14 cellular contexts compared by ENCODE assay signal in the genomic region with DNA sequence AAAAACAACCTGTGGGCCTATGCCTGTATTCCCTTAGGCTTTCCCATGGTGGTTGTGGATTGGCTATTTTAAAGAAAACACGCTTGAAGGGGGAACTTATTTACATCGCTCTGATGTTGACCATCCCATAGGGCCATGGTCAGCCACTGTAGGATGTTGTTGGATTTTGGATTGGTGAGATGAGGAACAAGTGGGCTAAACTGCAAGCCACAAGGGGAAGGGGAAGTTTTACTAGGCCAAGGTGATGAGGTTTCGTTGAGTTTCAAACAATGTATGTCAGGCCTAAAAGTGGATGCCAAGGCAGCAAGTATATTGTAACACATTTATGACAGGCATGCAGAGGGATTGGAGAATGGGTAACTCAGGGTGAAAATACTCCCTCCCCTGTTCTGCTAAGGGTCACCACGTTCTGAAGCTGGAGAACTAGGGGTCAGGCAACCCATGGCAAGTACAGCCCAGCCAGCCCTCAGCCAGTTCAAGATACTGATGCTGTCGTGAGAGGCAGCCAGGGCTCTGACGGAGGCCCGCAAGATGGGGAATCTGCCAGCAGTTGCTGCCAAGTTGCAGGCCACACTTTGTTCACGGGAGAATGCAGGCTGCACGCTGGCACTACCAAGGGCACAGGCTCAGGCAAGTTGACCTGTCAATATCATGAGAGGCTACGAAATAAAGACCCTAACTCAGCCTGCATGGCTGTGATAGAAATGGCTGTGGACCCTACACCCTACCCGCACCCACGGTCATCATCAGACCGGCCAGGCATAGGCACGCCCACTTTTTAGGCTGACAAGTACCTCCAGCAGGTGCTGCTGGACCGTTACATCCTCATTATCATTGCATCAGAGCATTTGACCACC. TPM values are rescaled to one million over a fixed set of nuclear protein-coding genes. Genes with fewer than 3 reads are reported as not detected.
DNase-seq lines count a peak whose midpoint lies in the region; ATAC-seq, FAIRE-seq and TF ChIP-seq lines count a peak whose summit lies in the region.
"Had no signal": no experiment of that assay in that cellular context is flagged by ENCODE, and none has a peak within 500 bp of the region (broad histone marks: within the 10 kb centered on the region; RNA-seq: fewer than 3 reads in every experiment).

No MANE protein-coding gene starts in this region.

- BruUV-seq in endothelial cell of umbilical vein (replicated peaks; lab: Mats Ljungman, UMichigan): no TSS peak

- H3K27me3 ChIP-seq in endothelial cell of umbilical vein (ENCODE audit: control insufficient read depth in 2 of 2, insufficient read depth in 2 of 2, low read length in 2 of 2): no peaks in the 10 kb centered on the region
- H3K27me3 ChIP-seq: pancreas had no signal

- no peaks in the 10 kb centered on the region for H3K9me1 ChIP-seq in endothelial cell of umbilical vein (replicated peaks; ENCODE audit: control insufficient read depth, extremely low read depth, insufficient read depth, low read length)

- FAIRE-seq in endothelial cell of umbilical vein (lab: Jason Lieb, UNC) (no peak), urothelium cell line (lab: Jason Lieb, UNC) (peak; percentile 42)
- FAIRE-seq: pancreas had no signal

- H3K4me1 ChIP-seq in endothelial cell of umbilical vein (ENCODE audit: control insufficient read depth, extremely low read depth, insufficient read depth, low read length): peaks cover 5% of the 10 kb centered on the region
- H3K4me1 ChIP-seq: pancreas had no signal

- H3K4me2 ChIP-seq in endothelial cell of umbilical vein (ENCODE audit: insufficient read depth, low read length): no peak overlapping the region

- intact Hi-C loops in Right ventricle myocardium inferior (cut with DNase I) (no loop called here), cardiac septum (cut with DNase I) (no loop called here), endothelial cell of umbilical vein (cut with micrococcal nuclease) (no loop called here)

- H3K79me2 ChIP-seq in endothelial cell of umbilical vein (ENCODE audit: control insufficient read depth, insufficient read depth, low read length): no peaks in the 10 kb centered on the region

- H3K9ac ChIP-seq in endothelial cell of umbilical vein (replicated peaks; ENCODE audit: extremely low read depth, insufficient read depth, low read length): no peak overlapping the region

- H3K36me3 ChIP-seq in endothelial cell of umbilical vein (ENCODE audit: control insufficient read depth in 2 of 2, extremely low read depth in 1 of 2, insufficient read depth in 2 of 2, low read length in 2 of 2): peaks cover 3 to 11% of the 10 kb centered on the region in 2 experiments

- H3K27ac ChIP-seq in endothelial cell of umbilical vein (ENCODE audit: insufficient read depth, low read depth, low read length): no peak overlapping the region
- H3K27ac ChIP-seq: coronary artery, pancreas had no signal

- CTCF ChIA-PET in endothelial cell of umbilical vein (lab: Charles Lee): interaction anchor here (2.1 to 5.7 kb wide), 3 partner anchors 18 to 83 kb away, joined by 9 to 50 read pairs (median 14); a partner anchor contains a TSS

- TF ChIP-seq CTCF in endothelial cell of umbilical vein (IDR thresholded peaks at IDR 0.05; ENCODE audit: extremely low read depth in 1 of 2, insufficient read depth in 1 of 2, low read depth in 1 of 2, low read length in 2 of 2): no peak

- no peaks in the 10 kb centered on the region for H3K9me3 ChIP-seq in endothelial cell of umbilical vein (replicated peaks; ENCODE audit: control insufficient read depth, insufficient read depth, low read length)
- H3K9me3 ChIP-seq: pancreas had no signal

- peak; percentile 4 for TF ChIP-seq POLR2A in endothelial cell of umbilical vein (IDR thresholded peaks at IDR 0.05; ENCODE audit: low read depth, low read length)

- ATAC-seq in Right ventricle myocardium inferior: peak; percentile 65
- ATAC-seq: pancreas had no signal

- POLR2A ChIA-PET in endothelial cell of umbilical vein (lab: Charles Lee): interaction anchor here (1.3 kb wide), 1 partner anchor 28 kb away, joined by 3 read pairs; a partner anchor contains a TSS

- dilution Hi-C loops in endothelial cell of umbilical vein (cut with MboI; ENCODE audit: extremely low pct_ligation_motif_present, low sequenced_read_pairs): no loop called here

- no peaks in the 10 kb centered on the region for H4K20me1 ChIP-seq in endothelial cell of umbilical vein (replicated peaks; ENCODE audit: control insufficient read depth, extremely low read depth, insufficient read depth, low read length)

- DNase-seq in Right ventricle myocardium inferior (ENCODE audit: missing footprints) (no peak), cardiac septum (ENCODE audit: low spot score) (no peak), endothelial cell of umbilical vein (ENCODE audit: low read depth, low spot score) (no peak), urothelium cell line (ENCODE audit: low spot score) (no peak), SW 1271 (lab: John Stamatoyannopoulos, UW) (no peak)
- no peak for DNase-seq in effector CD8-positive, alpha-beta T cell (lab: John Stamatoyannopoulos, UW)
- DNase-seq: activated CD4-positive, alpha-beta memory T cell treated with anti-CD3 and anti-CD28 coated beads, Interleukin-2, amount 10 ng/mL, durations not matched to agents 7 days and 5 days; activated naive CD4-positive, alpha-beta T cell treated with anti-CD3 and anti-CD28 coated beads for 36 hours; DMS79 treated with DMSO at 0.1 percent for 48 hours; NCI-H1105; pancreas; stimulated activated CD4-positive, alpha-beta T cell treated with anti-CD3 and anti-CD28 coated beads, Interleukin-2, amount 100 ng/mL, for 24 hours had no signal

- no peak overlapping the region for H2AFZ ChIP-seq in endothelial cell of umbilical vein (ENCODE audit: low read depth, low read length)

- H3K4me3 ChIP-seq in endothelial cell of umbilical vein (replicated peaks in 1 of 3; ENCODE audit: insufficient read depth in 1 of 3, low read depth in 1 of 3, low read length in 3 of 3): no peak overlapping the region
- H3K4me3 ChIP-seq: coronary artery, pancreas had no signal

TF ChIP-seq in endothelial cell of umbilical vein, 7 proteins besides CTCF, POLR2A, EP300 and RAD21 (continues in another document):
- TF ChIP-seq, protein P1, sequence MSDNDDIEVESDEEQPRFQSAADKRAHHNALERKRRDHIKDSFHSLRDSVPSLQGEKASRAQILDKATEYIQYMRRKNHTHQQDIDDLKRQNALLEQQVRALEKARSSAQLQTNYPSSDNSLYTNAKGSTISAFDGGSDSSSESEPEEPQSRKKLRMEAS (IDR thresholded peaks at IDR 0.05; ENCODE audit: insufficient read depth, insufficient read length): no peak
- no peak for TF ChIP-seq GATA2 (IDR thresholded peaks at IDR 0.05; ENCODE audit: insufficient read depth, insufficient read length, low read depth, low read length)
- TF ChIP-seq EZH2 (IDR thresholded peaks at IDR 0.05; ENCODE audit: borderline replicate concordance, low read depth, low read length, severe bottlenecking): no peak
- TF ChIP-seq MYC (IDR thresholded peaks at IDR 0.05; ENCODE audit: low read depth, low read length): no peak
- no peak for TF ChIP-seq FOS (IDR thresholded peaks at IDR 0.05; ENCODE audit: borderline replicate concordance, insufficient read depth, low read length)
- TF ChIP-seq POLR2AphosphoS5 (IDR thresholded peaks at IDR 0.05; ENCODE audit: insufficient read depth, low read depth, low read length): no peak

RNA-seq across cellular contexts. Expression of a gene that starts 11.1 kb away (rescaled TPM):
- total RNA-seq in Right ventricle myocardium inferior (not detected), cardiac septum (not detected), endothelial cell of umbilical vein (not detected in 2 replicates)
- polyA plus RNA-seq in endothelial cell of umbilical vein: not detected in 2 replicates
- polyA plus RNA-seq in endothelial cell of umbilical vein (2011; cell fraction: cytosol; rRNA removed): not detected in 2 replicates
- polyA plus RNA-seq in endothelial cell of umbilical vein (2011; cell fraction: nucleus; rRNA removed): not detected in 2 replicates
- polyA plus RNA-seq in endothelial cell of umbilical vein (2012): not detected in 2 replicates
- not detected in 2 replicates for polyA minus RNA-seq in endothelial cell of umbilical vein
- polyA minus RNA-seq in endothelial cell of umbilical vein (2011; cell fraction: cytosol; rRNA and poly(A)+ RNA removed): not detected
- not detected in 2 replicates for polyA minus RNA-seq in endothelial cell of umbilical vein (2011; cell fraction: nucleus; rRNA and poly(A)+ RNA removed)
- total RNA-seq: activated CD4-positive, alpha-beta memory T cell treated with anti-CD3 and anti-CD28 coated beads, Interleukin-2, amount 10 ng/mL, durations not matched to agents 7 days and 5 days; activated naive CD4-positive, alpha-beta T cell treated with anti-CD3 and anti-CD28 coated beads for 36 hours; lower leg skin; pancreas had no signal
- polyA plus RNA-seq: pancreas had no signal

RNA-seq across cellular contexts. Expression of a gene that starts 27.8 kb away (rescaled TPM):
- total RNA-seq in Right ventricle myocardium inferior: 15.7 TPM
- total RNA-seq in cardiac septum: 17.2 TPM
- total RNA-seq in endothelial cell of umbilical vein: 45.0 and 53.3 TPM in 2 replicates
- 25.5 and 26.4 TPM in 2 replicates for polyA plus RNA-seq in endothelial cell of umbilical vein
- polyA plus RNA-seq in endothelial cell of umbilical vein (2011; cell fraction: cytosol; rRNA removed): 14.2 and 18.4 TPM in 2 replicates
- polyA plus RNA-seq in endothelial cell of umbilical vein (2011; cell fraction: nucleus; rRNA removed): 57.7 and 62.5 TPM in 2 replicates
- 23.0 and 31.6 TPM in 2 replicates for polyA plus RNA-seq in endothelial cell of umbilical vein (2012)
- polyA minus RNA-seq in endothelial cell of umbilical vein: 14.6 and 23.5 TPM in 2 replicates
- 14.7 TPM for polyA minus RNA-seq in endothelial cell of umbilical vein (2011; cell fraction: cytosol; rRNA and poly(A)+ RNA removed)
- 21.9 and 27.0 TPM in 2 replicates for polyA minus RNA-seq in endothelial cell of umbilical vein (2011; cell fraction: nucleus; rRNA and poly(A)+ RNA removed)

RNA-seq across cellular contexts. Expression of a gene that starts 53.8 kb away (rescaled TPM):
- total RNA-seq in Right ventricle myocardium inferior: 0.41 TPM
- total RNA-seq in cardiac septum: 0.43 TPM
- 0.35 TPM in 1 of 2 replicates, not detected in the other for total RNA-seq in endothelial cell of umbilical vein
- 0.27 and 0.29 TPM in 2 replicates for polyA plus RNA-seq in endothelial cell of umbilical vein
- 0.14 and 0.16 TPM in 2 replicates for polyA plus RNA-seq in endothelial cell of umbilical vein (2011; cell fraction: cytosol; rRNA removed)
- polyA plus RNA-seq in endothelial cell of umbilical vein (2011; cell fraction: nucleus; rRNA removed): 0.22 and 0.76 TPM in 2 replicates
- 0.26 TPM in 1 of 2 replicates, not detected in the other for polyA plus RNA-seq in endothelial cell of umbilical vein (2012)
- polyA minus RNA-seq in endothelial cell of umbilical vein: 0.41 and 0.42 TPM in 2 replicates
- polyA minus RNA-seq in endothelial cell of umbilical vein (2011; cell fraction: cytosol; rRNA and poly(A)+ RNA removed): 26.3 TPM
- polyA minus RNA-seq in endothelial cell of umbilical vein (2011; cell fraction: nucleus; rRNA and poly(A)+ RNA removed): not detected in 2 replicates

RNA-seq across cellular contexts. Expression of a gene that starts 57.0 kb away (rescaled TPM):
- total RNA-seq in Right ventricle myocardium inferior (3.8 TPM), cardiac septum (6.2 TPM), endothelial cell of umbilical vein (62.9 and 82.0 TPM in 2 replicates)
- 60.2 and 66.3 TPM in 2 replicates for polyA plus RNA-seq in endothelial cell of umbilical vein
- 69.1 and 72.2 TPM in 2 replicates for polyA plus RNA-seq in endothelial cell of umbilical vein (2011; cell fraction: cytosol; rRNA removed)
- polyA plus RNA-seq in endothelial cell of umbilical vein (2011; cell fraction: nucleus; rRNA removed): 54.9 and 66.5 TPM in 2 replicates
- polyA plus RNA-seq in endothelial cell of umbilical vein (2012): 88.6 and 102 TPM in 2 replicates
- 25.4 and 28.6 TPM in 2 replicates for polyA minus RNA-seq in endothelial cell of umbilical vein
- 24.4 TPM for polyA minus RNA-seq in endothelial cell of umbilical vein (2011; cell fraction: cytosol; rRNA and poly(A)+ RNA removed)
- 11.5 and 13.6 TPM in 2 replicates for polyA minus RNA-seq in endothelial cell of umbilical vein (2011; cell fraction: nucleus; rRNA and poly(A)+ RNA removed)
